ENCODE assay signal across 32 cellular contexts in the genomic region with DNA sequence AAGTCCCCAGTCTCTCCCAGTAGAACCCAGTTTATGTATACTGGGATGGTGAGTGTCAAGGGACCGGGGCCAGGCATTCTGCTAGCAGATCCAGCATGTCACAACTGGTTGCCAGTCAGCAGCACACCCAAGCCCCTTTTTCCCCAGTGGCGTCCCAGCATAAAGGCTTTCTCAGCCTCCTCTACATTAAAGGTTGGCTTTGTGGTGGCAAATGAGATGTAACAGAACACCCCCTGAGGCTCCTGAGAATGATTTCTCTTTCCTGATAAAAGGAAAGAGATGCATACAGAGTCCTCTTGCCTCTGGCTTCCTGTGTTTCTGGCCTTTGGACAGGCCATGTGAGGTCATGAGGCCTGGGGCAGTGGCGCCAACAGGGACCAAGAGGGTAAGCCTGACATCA. TPM values are rescaled to one million over a fixed set of nuclear protein-coding genes. Genes with fewer than 3 reads are reported as not detected.
"Had no signal": no experiment of that assay in that cellular context is flagged by ENCODE, and none has a peak within 500 bp of the region (broad histone marks: within the 10 kb centered on the region; RNA-seq: fewer than 3 reads in every experiment).

No MANE protein-coding gene starts in this region.

- H3K4me3 ChIP-seq: adrenal gland, body of pancreas, gastroesophageal sphincter, heart right ventricle had no signal

- DNase-seq: activated CD4-positive, alpha-beta memory T cell treated with anti-CD3 and anti-CD28 coated beads for 36 hours; activated CD4-positive, alpha-beta T cell treated with anti-CD3 and anti-CD28 coated beads for 36 hours; activated CD4-positive, alpha-beta T cell treated with anti-CD3 and anti-CD28 coated beads, Interleukin-2, amount 10 ng/mL, durations not matched to agents 24 days and 14 days; activated CD4-positive, CD25-positive, alpha-beta regulatory T cell; activated CD4-positive, CD25-positive, alpha-beta regulatory T cell treated with anti-CD3 and anti-CD28 coated beads, Interleukin-2, amount 50 U/mL, for 72 hours; activated CD8-positive, alpha-beta memory T cell treated with anti-CD3 and anti-CD28 coated beads, Interleukin-2, amount 10 ng/mL, durations not matched to agents 7 days and 5 days; activated CD8-positive, alpha-beta memory T cell treated with anti-CD3 and anti-CD28 coated beads, Interleukin-2, amount 50 U/mL, for 4 hours; activated CD8-positive, alpha-beta T cell treated with anti-CD3 and anti-CD28 coated beads, Interleukin-2, amount 10 ng/mL, durations not matched to agents 7 days and 5 days; activated gamma-delta T cell treated with Interleukin-2 at 50 U/mL for 16 hours; activated naive CD4-positive, alpha-beta T cell treated with anti-CD3 and anti-CD28 coated beads, Interleukin-2, amount 50 U/mL, for 16 hours; activated naive CD4-positive, alpha-beta T cell treated with Interleukin-2 at 50 U/mL for 16 hours; activated T-cell treated with anti-CD3 and anti-CD28 coated beads, Interleukin-2, amount 50 U/mL, for 1 hour; activated T-cell treated with anti-CD3 and anti-CD28 coated beads, Interleukin-2, amount 50 U/mL, for 48 hours; adrenal gland; amygdala; aorta; body of pancreas; caudate nucleus; cortex of kidney; dermis blood vessel endothelial cell; effector CD8-positive, alpha-beta T cell; foreskin keratinocyte; heart right ventricle; T-helper 1 cell; T-helper 17 cell; T1000 had no signal

- H3K27ac ChIP-seq: adrenal gland, body of pancreas, foreskin keratinocyte, gastroesophageal sphincter, heart right ventricle had no signal

- H3K9me3 ChIP-seq: adrenal gland, body of pancreas, heart right ventricle had no signal

- H3K27me3 ChIP-seq: body of pancreas had no signal

- H3K36me3 ChIP-seq: adrenal gland, gastroesophageal sphincter, heart right ventricle had no signal

- H3K4me1 ChIP-seq: adrenal gland, body of pancreas, foreskin keratinocyte, gastroesophageal sphincter, heart right ventricle had no signal

RNA-seq across cellular contexts. Expression of a gene that starts 27.9 kb away (rescaled TPM):
- total RNA-seq: activated CD4-positive, alpha-beta memory T cell treated with anti-CD3 and anti-CD28 coated beads for 36 hours; activated CD4-positive, alpha-beta T cell treated with anti-CD3 and anti-CD28 coated beads for 36 hours; activated CD4-positive, alpha-beta T cell treated with anti-CD3 and anti-CD28 coated beads, Interleukin-2, amount 10 ng/mL, durations not matched to agents 24 days and 14 days; activated CD8-positive, alpha-beta memory T cell treated with anti-CD3 and anti-CD28 coated beads for 36 hours; activated CD8-positive, alpha-beta memory T cell treated with anti-CD3 and anti-CD28 coated beads, Interleukin-2, amount 10 ng/mL, durations not matched to agents 7 days and 5 days; activated CD8-positive, alpha-beta T cell treated with anti-CD3 and anti-CD28 coated beads, Interleukin-2, amount 10 ng/mL, durations not matched to agents 7 days and 5 days; activated T-helper 1 cell treated with anti-CD3 and anti-CD28 coated beads, Interleukin-12 subunit alpha, Interleukin-12 subunit beta, Interleukin-2, Interleukin-4 antibody, amounts not matched to agents 30 ng/mL and 10 ng/mL and 1 ng/mL, durations not matched to agents 14 hours and 24 hours and 36 hours; activated T-helper 2 cell treated with anti-CD3 and anti-CD28 coated beads, Interferon-gamma antibody, Interleukin-2, Interleukin-4, amounts not matched to agents 10 μg/mL and 5 μg/mL and 100 μg/mL, durations not matched to agents 14 hours and 24 hours and 36 hours; chondrocyte; dermis blood vessel endothelial cell; foreskin keratinocyte; glomerular endothelial cell; T-helper 17 cell had no signal
- polyA plus RNA-seq: aorta, foreskin keratinocyte had no signal
